Comparison of ENCODE assay signal across 2 cellular contexts in the genomic region with DNA sequence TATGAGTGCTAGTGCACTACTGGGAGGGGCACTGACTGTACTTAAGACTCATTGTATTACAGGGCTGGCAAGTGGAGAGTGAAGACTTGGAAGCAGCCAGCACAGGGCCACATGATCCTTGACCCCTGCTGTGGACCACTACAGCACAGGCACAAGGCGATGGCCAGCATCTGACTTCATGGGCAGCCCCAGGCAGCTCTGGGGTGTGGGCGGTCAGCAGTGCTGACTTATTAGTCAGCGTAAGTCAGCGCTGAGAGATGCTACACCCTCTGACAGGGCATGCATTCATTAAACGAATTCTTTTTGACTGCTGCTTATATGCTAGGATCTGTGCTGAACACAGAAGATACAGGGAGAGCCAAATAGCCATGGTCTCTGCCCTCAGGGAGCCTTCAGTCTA.
A peak's percentile ranks its signal among the peaks of the same experiment; 100 is the strongest.
TF ChIP-seq lines count a peak whose summit lies in the region.

No MANE protein-coding gene starts in this region.

TF ChIP-seq in IMR-90, 13 proteins besides CTCF, POLR2A, EP300 and RAD21:
- TF ChIP-seq, protein P1, sequence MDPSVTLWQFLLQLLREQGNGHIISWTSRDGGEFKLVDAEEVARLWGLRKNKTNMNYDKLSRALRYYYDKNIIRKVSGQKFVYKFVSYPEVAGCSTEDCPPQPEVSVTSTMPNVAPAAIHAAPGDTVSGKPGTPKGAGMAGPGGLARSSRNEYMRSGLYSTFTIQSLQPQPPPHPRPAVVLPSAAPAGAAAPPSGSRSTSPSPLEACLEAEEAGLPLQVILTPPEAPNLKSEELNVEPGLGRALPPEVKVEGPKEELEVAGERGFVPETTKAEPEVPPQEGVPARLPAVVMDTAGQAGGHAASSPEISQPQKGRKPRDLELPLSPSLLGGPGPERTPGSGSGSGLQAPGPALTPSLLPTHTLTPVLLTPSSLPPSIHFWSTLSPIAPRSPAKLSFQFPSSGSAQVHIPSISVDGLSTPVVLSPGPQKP (IDR thresholded peaks at IDR 0.05; ENCODE audit: borderline replicate concordance, low read depth, low read length) = no peak
- TF ChIP-seq RCOR1 (IDR thresholded peaks at IDR 0.05; ENCODE audit: insufficient replicate concordance, low read length) = no peak
- no peak for TF ChIP-seq MAZ (IDR thresholded peaks at IDR 0.05; ENCODE audit: borderline replicate concordance, low read depth, low read length)
TF ChIP-seq in IMR-90: peak in this region for 0.

TF ChIP-seq in GM12878, 131 proteins besides CTCF, POLR2A, EP300 and RAD21:
- no peak for TF ChIP-seq WRNIP1 (IDR thresholded peaks at IDR 0.05; ENCODE audit: borderline replicate concordance, low read depth, low read length)
- TF ChIP-seq, protein P2, sequence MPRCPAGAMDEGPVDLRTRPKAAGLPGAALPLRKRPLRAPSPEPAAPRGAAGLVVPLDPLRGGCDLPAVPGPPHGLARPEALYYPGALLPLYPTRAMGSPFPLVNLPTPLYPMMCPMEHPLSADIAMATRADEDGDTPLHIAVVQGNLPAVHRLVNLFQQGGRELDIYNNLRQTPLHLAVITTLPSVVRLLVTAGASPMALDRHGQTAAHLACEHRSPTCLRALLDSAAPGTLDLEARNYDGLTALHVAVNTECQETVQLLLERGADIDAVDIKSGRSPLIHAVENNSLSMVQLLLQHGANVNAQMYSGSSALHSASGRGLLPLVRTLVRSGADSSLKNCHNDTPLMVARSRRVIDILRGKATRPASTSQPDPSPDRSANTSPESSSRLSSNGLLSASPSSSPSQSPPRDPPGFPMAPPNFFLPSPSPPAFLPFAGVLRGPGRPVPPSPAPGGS (IDR thresholded peaks at IDR 0.05; ENCODE audit: borderline replicate concordance, insufficient read depth, low read depth, low read length, poor library complexity, severe bottlenecking) = peak; percentile 27
